30 cellular contexts compared by ENCODE assay signal in genomic region chr1:34049994-34050393, GRCh38.
"Had no signal": no experiment of that assay in that cellular context is flagged by ENCODE, and none has a peak within 500 bp of the region (broad histone marks: within the 10 kb centered on the region; RNA-seq: fewer than 3 reads in every experiment).

No MANE protein-coding gene starts in this region.

- H3K27ac ChIP-seq: brain microvascular endothelial cell, colonic mucosa, WERI-Rb-1 had no signal

- H3K36me3 Mint-ChIP-seq: activated naive CD8-positive, alpha-beta T cell had no signal

- H3K4me3 Mint-ChIP-seq: activated B cell treated with CpG ODN at 0.5 μM for 24 hours; activated CD8-positive, alpha-beta T cell treated with anti-CD3 and anti-CD28 coated beads for 36 hours; activated naive CD8-positive, alpha-beta T cell; activated T-cell treated with anti-CD3 and anti-CD28 coated beads, Interleukin-2, amount 50 U/mL, for 4 hours; activated T-helper 17 cell treated with anti-CD3 and anti-CD28 coated beads, Interleukin-2, amount 50 U/mL, for 72 hours; endodermal cell; T-helper 17 cell; T-helper 2 cell treated with Interferon-gamma antibody and Interleukin-4, amounts not matched to agents 5 μg/mL and 100 μg/mL, for 36 hours had no signal

- ATAC-seq: activated CD4-positive, CD25-positive, alpha-beta regulatory T cell treated with anti-CD3 and anti-CD28 coated beads, Interleukin-2, amount 50 U/mL, for 24 hours; activated CD8-positive, alpha-beta T cell treated with anti-CD3 and anti-CD28 coated beads for 36 hours; activated T-cell treated with anti-CD3 and anti-CD28 coated beads, Interleukin-2, amount 50 U/mL, for 4 hours; activated T-helper 17 cell treated with anti-CD3 and anti-CD28 coated beads, Interleukin-2, amount 50 U/mL, for 72 hours; esophagus mucosa; T-helper 17 cell had no signal

- H3K9me3 ChIP-seq: colonic mucosa had no signal

- H3K4me1 ChIP-seq: colonic mucosa had no signal

- H3K9me3 Mint-ChIP-seq: activated B cell treated with CpG ODN at 0.5 μM for 24 hours; activated CD8-positive, alpha-beta T cell treated with anti-CD3 and anti-CD28 coated beads for 36 hours; activated T-cell treated with anti-CD3 and anti-CD28 coated beads, Interleukin-2, amount 50 U/mL, for 4 hours; activated T-helper 17 cell treated with anti-CD3 and anti-CD28 coated beads, Interleukin-2, amount 50 U/mL, for 72 hours; T-helper 2 cell treated with Interferon-gamma antibody and Interleukin-4, amounts not matched to agents 5 μg/mL and 100 μg/mL, for 36 hours had no signal

- H3K4me1 Mint-ChIP-seq: activated B cell treated with CpG ODN at 0.5 μM for 24 hours; activated T-helper 17 cell treated with anti-CD3 and anti-CD28 coated beads, Interleukin-2, amount 50 U/mL, for 72 hours; T-helper 17 cell had no signal

- FAIRE-seq: astrocyte, bronchial epithelial cell, frontal cortex had no signal

- H3K27me3 ChIP-seq: brain microvascular endothelial cell, colonic mucosa had no signal

- H3K4me3 ChIP-seq: colonic mucosa had no signal

- DNase-seq: activated B cell treated with CpG ODN at 0.5 μM for 24 hours; activated CD4-positive, alpha-beta T cell treated with anti-CD3 and anti-CD28 coated beads for 48 hours; activated CD4-positive, alpha-beta T cell treated with anti-CD3 and anti-CD28 coated beads, Interleukin-2, amount 50 U/mL, for 1 hour; activated CD4-positive, alpha-beta T cell treated with anti-CD3 and anti-CD28 coated beads, Interleukin-2, amount 50 U/mL, for 48 hours; activated CD8-positive, alpha-beta memory T cell treated with anti-CD3 and anti-CD28 coated beads for 24 hours; activated CD8-positive, alpha-beta T cell treated with anti-CD3 and anti-CD28 coated beads for 36 hours; activated effector memory CD4-positive, alpha-beta T cell treated with Interleukin-2 at 50 U/mL for 16 hours; activated gamma-delta T cell treated with Interleukin-2 at 50 U/mL for 16 hours; activated naive CD4-positive, alpha-beta T cell treated with anti-CD3 and anti-CD28 coated beads, Interleukin-2, amount 50 U/mL, for 16 hours; activated naive CD4-positive, alpha-beta T cell treated with Interleukin-2 at 50 U/mL for 16 hours; activated T-cell treated with anti-CD3 and anti-CD28 coated beads, Interleukin-2, amount 50 U/mL, for 4 hours; amniotic stem cell; anterior cingulate cortex; brain microvascular endothelial cell; colonic mucosa; effector memory CD4-positive, alpha-beta T cell; endodermal cell; foreskin fibroblast; T-helper 1 cell; T-helper 17 cell; T1000; WERI-Rb-1 had no signal

- H3K27ac Mint-ChIP-seq: activated B cell treated with CpG ODN at 0.5 μM for 24 hours; activated CD8-positive, alpha-beta T cell treated with anti-CD3 and anti-CD28 coated beads for 36 hours; activated naive CD8-positive, alpha-beta T cell; activated T-helper 17 cell treated with anti-CD3 and anti-CD28 coated beads, Interleukin-2, amount 50 U/mL, for 72 hours; endodermal cell; T-helper 17 cell; T-helper 2 cell treated with Interferon-gamma antibody and Interleukin-4, amounts not matched to agents 5 μg/mL and 100 μg/mL, for 36 hours had no signal

- H3K36me3 ChIP-seq: brain microvascular endothelial cell, colonic mucosa, WERI-Rb-1 had no signal
